24 cellular contexts compared by ENCODE assay signal in the genomic region with DNA sequence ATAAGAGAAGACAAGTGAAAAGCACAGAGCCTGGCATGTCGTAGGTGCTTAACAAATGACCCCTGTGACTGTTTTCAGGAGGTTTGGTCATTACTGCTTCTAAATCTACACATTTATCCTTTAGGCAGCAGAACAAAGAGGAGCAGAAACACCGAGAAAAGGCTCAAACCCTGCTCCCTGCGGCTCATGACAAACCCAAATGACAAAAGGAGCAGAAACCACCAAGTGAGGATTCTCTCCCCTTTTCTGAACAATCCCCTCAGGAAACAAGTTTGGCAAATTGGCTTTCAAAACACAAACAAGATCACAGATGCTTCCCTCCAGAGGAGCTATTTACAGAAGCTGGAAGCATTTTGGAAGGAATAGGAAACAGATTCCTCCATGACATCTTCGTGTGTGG. TPM values are rescaled to one million over a fixed set of nuclear protein-coding genes. Genes with fewer than 3 reads are reported as not detected.
DNase-seq lines count a peak whose midpoint lies in the region; ATAC-seq and TF ChIP-seq lines count a peak whose summit lies in the region.
"Had no signal": no experiment of that assay in that cellular context is flagged by ENCODE, and none has a peak within 500 bp of the region (broad histone marks: within the 10 kb centered on the region; RNA-seq: fewer than 3 reads in every experiment).

No MANE protein-coding gene starts in this region.

- H3K27me3 ChIP-seq in GM23338 (ENCODE audit: insufficient read depth) (no peaks in the 10 kb centered on the region), neuronal stem cell (ENCODE audit: control insufficient read depth in 3 of 3, insufficient read depth in 3 of 3, low read depth in 1 of 3, low read length in 3 of 3) (peaks cover 0 to 29% (median 0%) of the 10 kb centered on the region in 3 experiments), brain microvascular endothelial cell (replicated peaks) (no peaks in the 10 kb centered on the region)
- H3K27me3 ChIP-seq: tibial artery had no signal

- H3K79me2 ChIP-seq in GM23338 (replicated peaks; ENCODE audit: insufficient read depth), result no peaks in the 10 kb centered on the region

- DNase-seq in T-helper 1 cell (no peak), GM23338 (ENCODE audit: low spot score) (no peak), neuronal stem cell (ENCODE audit: low spot score) (peak; percentile 4), brain microvascular endothelial cell (no peak), GM19238 (ENCODE audit: insufficient read length, low spot score) (no peak), NCI-H187 treated with DMSO at 0.1 percent for 48 hours (lab: John Stamatoyannopoulos, UW) (no peak)
- no peak for DNase-seq in activated naive CD8-positive, alpha-beta T cell treated with anti-CD3 and anti-CD28 coated beads, Interleukin-2, amount 10 ng/mL, durations not matched to agents 7 days and 5 days
- DNase-seq: activated CD4-positive, alpha-beta T cell treated with anti-CD3 and anti-CD28 coated beads, Interleukin-2, amount 50 U/mL, for 4 hours; AML-193; Calu3; immature natural killer cell; Karpas-422; mucosa of descending colon; NCI-H1048; NCI-H2029 treated with DMSO at 0.1 percent for 48 hours; occipital lobe; retina; tibial artery had no signal

- in situ Hi-C loops in brain microvascular endothelial cell (cut with HindIII; ENCODE audit: low pct_ligation_motif_present, low sequenced_read_pairs), result no loop called here

- H2BK15ac ChIP-seq in neuronal stem cell (ENCODE audit: low read length), result no peak overlapping the region

- no peak overlapping the region for H4K91ac ChIP-seq in neuronal stem cell (ENCODE audit: low read depth, low read length, poor library complexity)

- no peak overlapping the region for H2BK12ac ChIP-seq in neuronal stem cell (ENCODE audit: low read length)

- H3K4me3 Mint-ChIP-seq in T-helper 1 cell treated with Interleukin-12 subunit alpha and Interleukin-12 subunit beta and Interleukin-4 antibody, amounts not matched to agents 30 μg/mL and 1 μg/mL, for 36 hours, result peak overlapping the region; percentile 56
- H3K4me3 Mint-ChIP-seq in GM23338, result no peak overlapping the region
- H3K4me3 Mint-ChIP-seq in activated naive CD8-positive, alpha-beta T cell treated with anti-CD3 and anti-CD28 coated beads, Interleukin-2, amount 10 ng/mL, durations not matched to agents 7 days and 5 days, result peak overlapping the region; percentile 84
- H3K4me3 Mint-ChIP-seq: immature natural killer cell had no signal

- H4K8ac ChIP-seq in neuronal stem cell (ENCODE audit: low read depth, low read length), result no peak overlapping the region

- POLR2A ChIA-PET in activated naive CD8-positive, alpha-beta T cell treated with anti-CD3 and anti-CD28 coated beads, Interleukin-2, amount 10 ng/mL, durations not matched to agents 7 days and 5 days (lab: Charles Lee), result interaction anchor here (0.7 to 2.0 kb wide), 3 partner anchors 8 to 16 kb away, joined by 4 to 16 read pairs (median 13); no protein-coding TSS in a partner anchor

- no peak overlapping the region for H2BK120ac ChIP-seq in neuronal stem cell (ENCODE audit: low read depth, low read length)

- H3K27ac ChIP-seq in GM23338 (ENCODE audit: low read depth) (no peak overlapping the region), neuronal stem cell (replicated peaks; ENCODE audit: low read length) (no peak overlapping the region), brain microvascular endothelial cell (no peak overlapping the region)
- H3K27ac ChIP-seq: 22Rv1, RWPE1, tibial artery had no signal

- peaks cover 83% of the 10 kb centered on the region for H3K4me1 Mint-ChIP-seq in T-helper 1 cell treated with Interleukin-12 subunit alpha and Interleukin-12 subunit beta and Interleukin-4 antibody, amounts not matched to agents 30 μg/mL and 1 μg/mL, for 36 hours (ENCODE audit: low read depth)
- 0 out of 3 replicates have a peak, but pooled peaks cover 2% of the 10 kb centered on the region for H3K4me1 Mint-ChIP-seq in GM23338
- H3K4me1 Mint-ChIP-seq in activated naive CD8-positive, alpha-beta T cell treated with anti-CD3 and anti-CD28 coated beads, Interleukin-2, amount 10 ng/mL, durations not matched to agents 7 days and 5 days, result peaks cover 86% of the 10 kb centered on the region

- no peaks in the 10 kb centered on the region for H3F3A ChIP-seq in GM23338 (replicated peaks; ENCODE audit: low read depth)

- H2AK5ac ChIP-seq in neuronal stem cell (ENCODE audit: low read depth, low read length), result no peak overlapping the region

- H3K79me1 ChIP-seq in neuronal stem cell (ENCODE audit: low read depth, low read length), result no peaks in the 10 kb centered on the region

- H3K4me2 ChIP-seq in GM23338, result no peak overlapping the region
- no peak overlapping the region for H3K4me2 ChIP-seq in neuronal stem cell (ENCODE audit: insufficient read depth, low read length, poor library complexity, severe bottlenecking)

- no peak overlapping the region for H3K4me3 ChIP-seq in GM23338
- H3K4me3 ChIP-seq in neuronal stem cell (ENCODE audit: low read length in 2 of 2), result no peak overlapping the region
- no peak overlapping the region for H3K4me3 ChIP-seq in brain microvascular endothelial cell (ENCODE audit: low read depth, low read length)
- H3K4me3 ChIP-seq: mucosa of descending colon, tibial artery had no signal

- H3K23ac ChIP-seq in neuronal stem cell (ENCODE audit: low read depth, low read length, poor library complexity), result no peak overlapping the region

- H3K9me3 Mint-ChIP-seq in T-helper 1 cell treated with Interleukin-12 subunit alpha and Interleukin-12 subunit beta and Interleukin-4 antibody, amounts not matched to agents 30 μg/mL and 1 μg/mL, for 36 hours, result peaks cover 13% of the 10 kb centered on the region
- peaks cover 11% of the 10 kb centered on the region; the same call in 2 of the 3 replicates for H3K9me3 Mint-ChIP-seq in GM23338
- H3K9me3 Mint-ChIP-seq in activated naive CD8-positive, alpha-beta T cell treated with anti-CD3 and anti-CD28 coated beads, Interleukin-2, amount 10 ng/mL, durations not matched to agents 7 days and 5 days, result no peaks in the 10 kb centered on the region

- no peaks in the 10 kb centered on the region for H3K27me3 Mint-ChIP-seq in T-helper 1 cell treated with Interleukin-12 subunit alpha and Interleukin-12 subunit beta and Interleukin-4 antibody, amounts not matched to agents 30 μg/mL and 1 μg/mL, for 36 hours (ENCODE audit: low read depth)
- no peaks in the 10 kb centered on the region for H3K27me3 Mint-ChIP-seq in GM23338 (ENCODE audit: insufficient read depth, low read depth, poor library complexity)
- H3K27me3 Mint-ChIP-seq in activated naive CD8-positive, alpha-beta T cell treated with anti-CD3 and anti-CD28 coated beads, Interleukin-2, amount 10 ng/mL, durations not matched to agents 7 days and 5 days, result no peaks in the 10 kb centered on the region

- H4K20me1 ChIP-seq in GM23338 (replicated peaks; ENCODE audit: insufficient read depth), result no peaks in the 10 kb centered on the region

- no peak overlapping the region for H3K9ac ChIP-seq in neuronal stem cell (ENCODE audit: low read depth, low read length, poor library complexity)

- H3K14ac ChIP-seq in neuronal stem cell (ENCODE audit: low read length), result no peak overlapping the region

- no CpG with 5 or more reads among the region's 4 CpGs for WGBS in neuronal stem cell (ENCODE audit: extremely low coverage in 2 of 2, insufficient read length in 2 of 2, insufficient replicate concordance in 1 of 2), 2 donors

- H2AFZ ChIP-seq in GM23338 (no peak overlapping the region), neuronal stem cell (ENCODE audit: low read length) (no peak overlapping the region)

- H3K4me1 ChIP-seq in GM23338 (ENCODE audit: insufficient read depth), result no peaks in the 10 kb centered on the region
- H3K4me1 ChIP-seq in neuronal stem cell (ENCODE audit: control insufficient read depth in 2 of 2, insufficient read depth in 1 of 2, low read depth in 1 of 2, low read length in 2 of 2), result peaks cover 0 to 5% of the 10 kb centered on the region in 2 donors
- H3K4me1 ChIP-seq: tibial artery had no signal

- no peak overlapping the region for H3K4ac ChIP-seq in neuronal stem cell (ENCODE audit: low read length)

- no peak overlapping the region for H2BK5ac ChIP-seq in neuronal stem cell (ENCODE audit: low read length)

- no peak for TF ChIP-seq CTCF in GM23338 (conservative IDR thresholded peaks at IDR 0.05; ENCODE audit: low read depth in 2 of 2)
- no peak for TF ChIP-seq CTCF in brain microvascular endothelial cell (IDR thresholded peaks at IDR 0.05; ENCODE audit: low read depth, low read length, missing control alignments)

- peaks cover 0 to 6% of the 10 kb centered on the region in 2 donors for H3K9me3 ChIP-seq in neuronal stem cell (replicated peaks in 1 of 2; ENCODE audit: control insufficient read depth in 2 of 2, insufficient read depth in 1 of 2, low read depth in 1 of 2, low read length in 2 of 2)
- H3K9me3 ChIP-seq: mucosa of descending colon, tibial artery had no signal

- peak; percentile 54 for ATAC-seq in GM23338
- ATAC-seq in activated naive CD8-positive, alpha-beta T cell treated with anti-CD3 and anti-CD28 coated beads, Interleukin-2, amount 10 ng/mL, durations not matched to agents 7 days and 5 days (ENCODE audit: low read depth), result no peak
- ATAC-seq: mucosa of descending colon had no signal

- H3K18ac ChIP-seq in neuronal stem cell (ENCODE audit: low read length), result no peak overlapping the region

- peaks cover 11% of the 10 kb centered on the region for H3K9me2 ChIP-seq in GM23338 (ENCODE audit: insufficient read depth)

- peaks cover 27% of the 10 kb centered on the region for H3K36me3 Mint-ChIP-seq in T-helper 1 cell treated with Interleukin-12 subunit alpha and Interleukin-12 subunit beta and Interleukin-4 antibody, amounts not matched to agents 30 μg/mL and 1 μg/mL, for 36 hours (ENCODE audit: low read depth)
- H3K36me3 Mint-ChIP-seq in GM23338 (ENCODE audit: low read depth), result peaks cover 3% of the 10 kb centered on the region; the same call in 1 of the 3 replicates
- H3K36me3 Mint-ChIP-seq in activated naive CD8-positive, alpha-beta T cell treated with anti-CD3 and anti-CD28 coated beads, Interleukin-2, amount 10 ng/mL, durations not matched to agents 7 days and 5 days, result peaks cover 50% of the 10 kb centered on the region
- H3K36me3 Mint-ChIP-seq: immature natural killer cell had no signal

- H3K27ac Mint-ChIP-seq in T-helper 1 cell treated with Interleukin-12 subunit alpha and Interleukin-12 subunit beta and Interleukin-4 antibody, amounts not matched to agents 30 μg/mL and 1 μg/mL, for 36 hours, result peak overlapping the region; percentile 90
- no peak overlapping the region for H3K27ac Mint-ChIP-seq in GM23338
- peak overlapping the region; percentile 97 for H3K27ac Mint-ChIP-seq in activated naive CD8-positive, alpha-beta T cell treated with anti-CD3 and anti-CD28 coated beads, Interleukin-2, amount 10 ng/mL, durations not matched to agents 7 days and 5 days

- H3K36me3 ChIP-seq in GM23338 (ENCODE audit: insufficient read depth) (no peaks in the 10 kb centered on the region), neuronal stem cell (replicated peaks in 1 of 2; ENCODE audit: control insufficient read depth in 2 of 2, insufficient read depth in 2 of 2, low read length in 2 of 2) (no peaks in the 10 kb centered on the region), brain microvascular endothelial cell (replicated peaks) (no peaks in the 10 kb centered on the region)
- H3K36me3 ChIP-seq: tibial artery had no signal

RNA-seq across cellular contexts. Expression of gene SIRPG, which starts 15.8 kb away (rescaled TPM):
- total RNA-seq in GM23338 (2014; rRNA removed; shearing (Covaris generic)), result not detected in 2 replicates
- not detected in 2 replicates for polyA plus RNA-seq in GM23338 (2016; fragmentation: Nextera tagmentation; extraction: Ambion mirVana)
- 100 to 1,000 TPM in 1 of 2 experiments, 10 to 100 TPM in 1; 98.7 to 100 TPM for total RNA-seq in activated naive CD8-positive, alpha-beta T cell treated with anti-CD3 and anti-CD28 coated beads, Interleukin-2, amount 10 ng/mL, durations not matched to agents 7 days and 5 days
- not detected for polyA plus RNA-seq in neuronal stem cell (2013, experiment 1 of 2)
- 0.04 TPM for polyA plus RNA-seq in neuronal stem cell (2013, experiment 2 of 2)
- total RNA-seq: Calu3, H4, HT1080, NCI-H460, occipital lobe had no signal

RNA-seq across cellular contexts. Expression of gene SIRPB1, which starts 53.6 kb away (rescaled TPM):
- not detected in 2 replicates for total RNA-seq in GM23338 (2014; rRNA removed; shearing (Covaris generic))
- not detected in 2 replicates for polyA plus RNA-seq in GM23338 (2016; fragmentation: Nextera tagmentation; extraction: Ambion mirVana)
- total RNA-seq in activated naive CD8-positive, alpha-beta T cell treated with anti-CD3 and anti-CD28 coated beads, Interleukin-2, amount 10 ng/mL, durations not matched to agents 7 days and 5 days, result 1 to 10 TPM; 6.5 to 9.6 TPM
- polyA plus RNA-seq in neuronal stem cell (2013, experiment 1 of 2), result 0.14 TPM
- polyA plus RNA-seq in neuronal stem cell (2013, experiment 2 of 2), result 0.25 TPM

Comparison
In these comparisons a context has a peak if more than half of its experiments do, and no peak if none do; other contexts are left out.
1. RNA of gene SIRPG, which starts 15.8 kb away (total RNA-seq): 98.7 to 100 TPM in activated naive CD8-positive, alpha-beta T cell treated with anti-CD3 and anti-CD28 coated beads, Interleukin-2, amount 10 ng/mL, durations not matched to agents 7 days and 5 days; not detected in GM23338; every median in the first group is over 10 times any median in the second.